Comparison of ENCODE assay signal across 33 cellular contexts in the genomic region with DNA sequence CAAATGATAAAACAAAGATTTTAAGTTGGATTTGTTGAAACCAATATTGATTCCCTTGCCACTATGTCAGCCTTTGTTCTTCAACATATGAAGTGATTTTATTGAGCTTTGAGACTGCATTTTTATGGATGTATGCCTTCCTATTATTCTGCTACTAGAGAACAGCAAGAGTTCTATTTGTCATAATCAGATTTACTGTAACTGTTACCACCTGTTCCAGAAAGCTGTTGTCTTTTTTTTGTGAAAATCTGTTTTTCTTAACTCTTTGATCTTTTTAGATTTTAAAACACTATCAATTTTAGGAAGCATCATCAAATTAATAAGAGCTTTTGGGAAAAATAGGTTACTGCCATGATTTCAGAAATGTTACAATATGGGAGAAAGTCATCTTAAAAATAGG.
"Had no signal": no experiment of that assay in that cellular context is flagged by ENCODE, and none has a peak within 500 bp of the region (broad histone marks: within the 10 kb centered on the region; RNA-seq: fewer than 3 reads in every experiment).

No MANE protein-coding gene starts in this region.

- H3K27me3 ChIP-seq: MG63 had no signal

- DNase-seq: Karpas-422, Kasumi-1, MG63, MM.1S, MV-4-11, NCI-H1048, NCI-H1092, NCI-H1092 treated with DMSO at 0.1 percent for 48 hours, NCI-H1105, NCI-H1105 treated with DMSO at 0.1 percent for 48 hours, NCI-H1417, NCI-H1417 treated with DMSO at 0.1 percent for 48 hours, NCI-H1436, NCI-H1436 treated with DMSO at 0.1 percent for 48 hours, NCI-H146, NCI-H1694, NCI-H1694 treated with DMSO at 0.1 percent for 48 hours, NCI-H187, NCI-H187 treated with DMSO at 0.1 percent for 48 hours, NCI-H2029, NCI-H2029 treated with DMSO at 0.1 percent for 48 hours, NCI-H2081, NCI-H2081 treated with DMSO at 0.1 percent for 48 hours, NCI-H2107, NCI-H2171, NCI-H2171 treated with DMSO at 0.1 percent for 48 hours, NCI-H2227 treated with DMSO at 0.1 percent for 48 hours, NCI-H226, NCI-H345, NCI-H446, NCI-H446 treated with DMSO at 0.1 percent for 48 hours, NCI-H510A, NCI-H510A treated with DMSO at 0.1 percent for 48 hours had no signal

- H3K36me3 ChIP-seq: MG63 had no signal

- H3K9me3 ChIP-seq: MG63 had no signal

- H3K4me3 ChIP-seq: MG63 had no signal
